Comparison of ENCODE assay signal across 12 cellular contexts in genomic region chr19:33225458-33225925, GRCh38. TPM values are rescaled to one million over a fixed set of nuclear protein-coding genes. Genes with fewer than 3 reads are reported as not detected.
DNase-seq lines count a peak whose midpoint lies in the region; ATAC-seq, FAIRE-seq and TF ChIP-seq lines count a peak whose summit lies in the region.
"Had no signal": no experiment of that assay in that cellular context is flagged by ENCODE, and none has a peak within 500 bp of the region (broad histone marks: within the 10 kb centered on the region; RNA-seq: fewer than 3 reads in every experiment).

SLC7A10 (minus strand) TSS chr19:33225850; CDS start chr19:33225703, 147 bp downstream.

- H3K4me1 ChIP-seq in A549 = peaks cover 18% of the 10 kb centered on the region
- H3K4me1 ChIP-seq in body of pancreas = peaks cover 14% of the 10 kb centered on the region

- TF ChIP-seq POLR2A in A549 (IDR thresholded peaks at IDR 0.05; ENCODE audit: low read length) = no peak
- no peak for TF ChIP-seq POLR2A in body of pancreas (IDR thresholded peaks at IDR 0.05)

- TF ChIP-seq EP300 in A549 (IDR thresholded peaks at IDR 0.05) = no peak

- peak within 1 kb of the TSS; percentile 37 for H3K4me3 ChIP-seq in A549
- no peak within 1 kb of the TSS for H3K4me3 ChIP-seq in body of pancreas

- intact Hi-C loops in natural killer cell (cut with micrococcal nuclease) (no loop called here), body of pancreas (cut with DNase I) (no loop called here)

- H3K36me3 ChIP-seq in body of pancreas (replicated peaks in 1 of 2; ENCODE audit: insufficient read depth in 1 of 2, low read depth in 2 of 2) = no peaks in the 10 kb centered on the region

- CTCF ChIA-PET in A549 (lab: Yijun Ruan, JAX) = interaction anchor here (0.6 to 9.0 kb wide), 10 partner anchors 12 to 195 kb away, joined by 3 to 149 read pairs (median 4); no protein-coding TSS in a partner anchor

- 29% methylated on average over 29 of the region's 62 CpGs for WGBS in A549 (ENCODE audit: missing lambda C conversion rate)
- 4% methylated on average over 53 of the region's 62 CpGs; no CpG with 5 or more reads in 1 of the 2 donors for WGBS in body of pancreas, 2 donors

- H3K36me3 Mint-ChIP-seq in natural killer cell = peaks cover 16% of the 10 kb centered on the region

- H3K4me2 ChIP-seq in A549 = peak within 1 kb of the TSS; percentile 80

- H3K9me3 ChIP-seq in A549 (peaks cover 33% of the 10 kb centered on the region), body of pancreas (peaks cover 0 to 17% (median 0%) of the 10 kb centered on the region in 3 donors)

- FAIRE-seq in A549 (lab: Jason Lieb, UNC) = no peak
- FAIRE-seq: kidney had no signal

- DNase-seq in A549 (ENCODE audit: low read depth in 1 of 2, low spot score in 1 of 2) = no peak
- DNase-seq in HuH-7 (ENCODE audit: low spot score) = peak; percentile 84
- no peak for DNase-seq in natural killer cell
- DNase-seq in HCEC 1CT = no peak
- no peak for DNase-seq in activated gamma-delta T cell treated with Interleukin-2 at 50 U/mL for 16 hours
- no peak for DNase-seq in body of pancreas
- no peak for DNase-seq in GM13977 (ENCODE audit: low spot score)
- DNase-seq: anterior cingulate cortex, DMS79, kidney, NCI-H1436 treated with DMSO at 0.1 percent for 48 hours had no signal

- H3K27ac ChIP-seq in A549 (peak within 1 kb of the TSS; percentile 12 to 56; a peak in 3 of 6 replicates), body of pancreas (no peak within 1 kb of the TSS)

- ATAC-seq in A549 (peak; percentile 32 to 48; a peak in 5 of 6 replicates), esophagus mucosa (peak; percentile 33), natural killer cell (peak in 1 of 3 donors; percentile 13), body of pancreas (no peak)

- H3K27ac Mint-ChIP-seq in natural killer cell = no peak within 1 kb of the TSS

- H3K27me3 ChIP-seq in body of pancreas = peaks cover 0 to 32% of the 10 kb centered on the region in 2 donors

- TF ChIP-seq RAD21 in A549 (conservative IDR thresholded peaks at IDR 0.05 in 1 of 2, IDR thresholded peaks at IDR 0.05 in 1 of 2) = no peak

- peaks cover 7 to 9% of the 10 kb centered on the region in 2 donors for H3K4me1 Mint-ChIP-seq in natural killer cell

- POLR2A ChIA-PET in A549 (lab: Yijun Ruan, JAX) = no interaction called here

- H3K4me3 Mint-ChIP-seq in natural killer cell = peak within 1 kb of the TSS; percentile 78

- peaks cover 46 to 49% of the 10 kb centered on the region in 2 donors for H3K27me3 Mint-ChIP-seq in natural killer cell (ENCODE audit: low read depth in 2 of 2)

- peaks cover 6 to 11% of the 10 kb centered on the region in 2 donors for H3K9me3 Mint-ChIP-seq in natural killer cell

- in situ Hi-C loops in GM13977 (cut with MboI; ENCODE audit: low pct_unique_long_range_greater_than_20kb, low sequenced_read_pairs, unreplicated experiment) = no loop called here

- no peak for TF ChIP-seq CTCF in A549 (IDR thresholded peaks at IDR 0.05)
- TF ChIP-seq CTCF in natural killer cell (IDR thresholded peaks at IDR 0.05) = no peak
- TF ChIP-seq CTCF in body of pancreas (IDR thresholded peaks at IDR 0.05) = no peak
- TF ChIP-seq CTCF in GM13977 (IDR thresholded peaks at IDR 0.05; ENCODE audit: extremely low read depth, insufficient read depth, missing control alignments) = no peak

TF ChIP-seq in A549, 52 proteins besides CTCF, POLR2A, EP300 and RAD21:
- TF ChIP-seq ESRRA (IDR thresholded peaks at IDR 0.05; ENCODE audit: borderline replicate concordance, low read length) = no peak
- TF ChIP-seq ZFP36 (IDR thresholded peaks at IDR 0.05; ENCODE audit: borderline replicate concordance, partially characterized antibody) = no peak
- TF ChIP-seq MAZ (IDR thresholded peaks at IDR 0.05; ENCODE audit: borderline replicate concordance, low read depth, low read length) = no peak
- no peak for TF ChIP-seq TP53 (CRISPR knock-in tag; IDR thresholded peaks at IDR 0.05)
- TF ChIP-seq HDAC2 (IDR thresholded peaks at IDR 0.05) = no peak
- no peak for TF ChIP-seq MAFK (IDR thresholded peaks at IDR 0.05; ENCODE audit: partially characterized antibody)
- no peak for TF ChIP-seq PHF8 (IDR thresholded peaks at IDR 0.05; ENCODE audit: borderline replicate concordance, low read depth)
- no peak for TF ChIP-seq POLR2AphosphoS2 (conservative IDR thresholded peaks at IDR 0.05; ENCODE audit: low read length)
- TF ChIP-seq EHF (CRISPR knock-in tag; IDR thresholded peaks at IDR 0.05) = no peak
- no peak for TF ChIP-seq JUN (IDR thresholded peaks at IDR 0.05)
- no peak for TF ChIP-seq USF2 (IDR thresholded peaks at IDR 0.05)
- TF ChIP-seq JUNB (IDR thresholded peaks at IDR 0.05) = no peak
- TF ChIP-seq RCOR1 (IDR thresholded peaks at IDR 0.05; ENCODE audit: low read depth, low read length) = no peak
- TF ChIP-seq ZC3H11A (IDR thresholded peaks at IDR 0.05) = no peak
- TF ChIP-seq RFX5 (IDR thresholded peaks at IDR 0.05) = no peak
- TF ChIP-seq, protein P1, sequence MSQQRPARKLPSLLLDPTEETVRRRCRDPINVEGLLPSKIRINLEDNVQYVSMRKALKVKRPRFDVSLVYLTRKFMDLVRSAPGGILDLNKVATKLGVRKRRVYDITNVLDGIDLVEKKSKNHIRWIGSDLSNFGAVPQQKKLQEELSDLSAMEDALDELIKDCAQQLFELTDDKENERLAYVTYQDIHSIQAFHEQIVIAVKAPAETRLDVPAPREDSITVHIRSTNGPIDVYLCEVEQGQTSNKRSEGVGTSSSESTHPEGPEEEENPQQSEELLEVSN (IDR thresholded peaks at IDR 0.05; ENCODE audit: borderline replicate concordance, low read depth) = no peak
- TF ChIP-seq GATA3 (IDR thresholded peaks at IDR 0.05; ENCODE audit: borderline replicate concordance) = no peak
- no peak for TF ChIP-seq NR3C1 (IDR thresholded peaks at IDR 0.05)

RNA-seq across cellular contexts. Expression of gene SLC7A10, which starts in this region (rescaled TPM):
- polyA plus RNA-seq in A549 (2011; rRNA removed) (0.05 and 0.13 TPM in 2 replicates), A549 (2017; fragmentation: RNase III; extraction: RNeasy Plus Mini Kit Qiagen cat#74134 plus additional on column Dnase treatment) (0.13 to 0.26 TPM (median 0.20 TPM) in 3 replicates)
- 0.12 and 0.13 TPM in 2 replicates for polyA plus RNA-seq in A549 (2012; cell fraction: cytosol; rRNA removed)
- 0.50 and 0.77 TPM in 2 replicates for polyA plus RNA-seq in A549 (2012; cell fraction: nucleus; rRNA removed)
- polyA minus RNA-seq in A549 (2011; rRNA and poly(A)+ RNA removed) = 0.15 and 0.58 TPM in 2 replicates
- total RNA-seq in esophagus mucosa (not detected), natural killer cell (not detected), body of pancreas (1 to 10 TPM in 1 of 2 donors, under 1 TPM in 1; 0.78 to 5.3 TPM)
- total RNA-seq: kidney had no signal

Comparison
In these comparisons a context has a peak if more than half of its experiments do, and no peak if none do; other contexts are left out.
1. Peak in ATAC-seq, H3K4me3 ChIP-seq, H3K27ac ChIP-seq and H3K4me2 ChIP-seq in A549; RNA of the gene not detected or under 1 TPM.
2. Peak in ATAC-seq in esophagus mucosa; RNA of the gene not detected or under 1 TPM.